In the genomic region with DNA sequence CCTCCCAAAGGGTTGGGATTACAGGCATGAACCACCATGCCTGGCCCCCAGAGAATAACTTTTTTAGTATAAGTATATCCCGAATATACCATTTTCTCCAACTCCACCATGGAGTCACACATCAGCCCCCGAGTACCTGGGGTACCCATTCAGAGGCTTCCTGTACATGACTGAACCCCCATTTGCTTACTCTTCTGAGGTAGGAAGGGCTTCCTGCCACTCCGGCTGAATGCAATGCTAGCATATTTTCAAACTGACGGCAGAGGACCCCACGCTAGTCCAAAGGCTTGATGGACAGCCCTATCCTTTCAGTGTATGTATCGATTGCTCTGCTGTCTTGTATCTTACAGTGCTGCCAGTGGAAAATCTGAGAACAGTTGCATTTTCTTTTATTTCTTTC, we compare ENCODE assay signal across 22 cellular contexts.
"Had no signal": no experiment of that assay in that cellular context is flagged by ENCODE, and none has a peak within 500 bp of the region (broad histone marks: within the 10 kb centered on the region; RNA-seq: fewer than 3 reads in every experiment).

No MANE protein-coding gene starts in this region.

- H3K4me3 Mint-ChIP-seq: effector memory CD8-positive, alpha-beta T cell; endodermal cell; memory B cell; mesothelial cell of epicardium had no signal

- H3K27me3 ChIP-seq: dorsolateral prefrontal cortex, foreskin keratinocyte, heart right ventricle, left lung had no signal

- H3K4me3 ChIP-seq: coronary artery, dorsolateral prefrontal cortex, heart right ventricle, left lung, lower lobe of right lung, mucosa of descending colon had no signal

- H3K27ac Mint-ChIP-seq: effector memory CD8-positive, alpha-beta T cell; endodermal cell; memory B cell; mesothelial cell of epicardium had no signal

- ATAC-seq: effector memory CD8-positive, alpha-beta T cell; esophagus mucosa; foreskin keratinocyte; heart right ventricle; left cardiac atrium; left lung; left ventricle myocardium superior; lower lobe of right lung; mucosa of descending colon had no signal

- H3K4me1 ChIP-seq: foreskin keratinocyte, heart right ventricle, left lung, lower lobe of right lung had no signal

- H3K9me3 ChIP-seq: lower lobe of right lung had no signal

- H3K4me1 Mint-ChIP-seq: memory B cell had no signal

- H3K36me3 ChIP-seq: heart right ventricle, left lung, lower lobe of right lung had no signal

- H3K36me3 Mint-ChIP-seq: memory B cell, mesothelial cell of epicardium had no signal

- H3K27ac ChIP-seq: coronary artery, dorsolateral prefrontal cortex, epithelial cell of prostate, foreskin keratinocyte, heart right ventricle, left lung, lower lobe of right lung had no signal

- DNase-seq: dermis blood vessel endothelial cell; dorsolateral prefrontal cortex; effector CD8-positive, alpha-beta T cell; effector memory CD8-positive, alpha-beta T cell; endodermal cell; erythroblast; foreskin keratinocyte; glutamatergic neuron; head of caudate nucleus; heart right ventricle; hippocampal formation; left cardiac atrium; left lung; left ventricle myocardium superior; lower lobe of right lung; mammary epithelial cell; mucosa of descending colon had no signal
